Comparison of ENCODE assay signal across 9 cellular contexts in genomic region chr14:76456200-76456599, GRCh38.
DNase-seq lines count a peak whose midpoint lies in the region; ATAC-seq and TF ChIP-seq lines count a peak whose summit lies in the region.
"Had no signal": no experiment of that assay in that cellular context is flagged by ENCODE, and none has a peak within 500 bp of the region (broad histone marks: within the 10 kb centered on the region; RNA-seq: fewer than 3 reads in every experiment).

No MANE protein-coding gene starts in this region.

- H3K27ac ChIP-seq in Panc1 (ENCODE audit: low read length) (no peak overlapping the region), parathyroid adenoma (no peak overlapping the region)
- H3K27ac ChIP-seq: BLaER1 treated with 17β-estradiol and CSF1 and Interleukin-3, amounts not matched to agents 10 nM and 100 nM had no signal

- peaks cover 21 to 43% of the 10 kb centered on the region in 2 donors for H3K27me3 Mint-ChIP-seq in effector memory CD8-positive, alpha-beta T cell

- in situ Hi-C loops in Panc1 (cut with HindIII; ENCODE audit: low pct_unique_long_range_greater_than_20kb, low sequenced_read_pairs): no loop called here

- POLR2A ChIA-PET in HEK293T (lab: Yijun Ruan, JAX): no interaction called here
- POLR2A ChIA-PET in Panc1 (lab: Charles Lee): no interaction called here

- H3K4me3 Mint-ChIP-seq in effector memory CD8-positive, alpha-beta T cell: no peak overlapping the region

- H2AFZ ChIP-seq in parathyroid adenoma: no peak overlapping the region

- peak; percentile 28 for DNase-seq in NCI-H146 (lab: John Stamatoyannopoulos, UW)
- DNase-seq in NCI-H146 treated with DMSO at 0.1 percent for 48 hours (lab: John Stamatoyannopoulos, UW; ENCODE audit: unreplicated experiment): no peak
- peak; percentile 71 for DNase-seq in HEK293T (ENCODE audit: extremely low spot score)
- DNase-seq in Panc1 (ENCODE audit: low read depth, low spot score): no peak
- DNase-seq in epithelial cell of proximal tubule (ENCODE audit: low read depth): no peak
- no peak for DNase-seq in SKM-1 treated with dmso at 0.1 percent for 144 hours (lab: John Stamatoyannopoulos, UW; ENCODE audit: unreplicated experiment)
- no peak for DNase-seq in effector memory CD8-positive, alpha-beta T cell

- H3K4me2 ChIP-seq in parathyroid adenoma (ENCODE audit: low read length): no peak overlapping the region
- H3K4me2 ChIP-seq: BLaER1 treated with 17β-estradiol and CSF1 and Interleukin-3, amounts not matched to agents 10 nM and 100 nM had no signal

- intact Hi-C loops in Panc1 (cut with micrococcal nuclease; ENCODE audit: unreplicated experiment): no loop called here

- H3K36me3 ChIP-seq in Panc1 (ENCODE audit: control insufficient read depth, insufficient read depth, low read length) (no peaks in the 10 kb centered on the region), parathyroid adenoma (ENCODE audit: control insufficient read depth, insufficient read depth, low read length) (no peaks in the 10 kb centered on the region)
- H3K36me3 ChIP-seq: BLaER1 treated with 17β-estradiol and CSF1 and Interleukin-3, amounts not matched to agents 10 nM and 100 nM had no signal

- peak; percentile 64 for TF ChIP-seq CTCF in Panc1 (IDR thresholded peaks at IDR 0.05)
- peak; percentile 54 for TF ChIP-seq CTCF in epithelial cell of proximal tubule (conservative IDR thresholded peaks at IDR 0.05; ENCODE audit: low read depth, low read length)
- TF ChIP-seq CTCF in parathyroid adenoma (IDR thresholded peaks at IDR 0.05): peak; percentile 68

- H3K4me1 Mint-ChIP-seq in effector memory CD8-positive, alpha-beta T cell (ENCODE audit: low read depth in 2 of 2): peaks cover 0 to 1% of the 10 kb centered on the region in 2 donors

- H3K9ac ChIP-seq in parathyroid adenoma: no peak overlapping the region
- H3K9ac ChIP-seq: BLaER1 treated with 17β-estradiol and CSF1 and Interleukin-3, amounts not matched to agents 10 nM and 100 nM had no signal

- CTCF ChIA-PET in HEK293T (lab: Yijun Ruan, JAX) (interaction anchor here (0.6 to 2.0 kb wide), 11 partner anchors 10 to 343 kb away, joined by 3 to 14 read pairs (median 3); no protein-coding TSS in a partner anchor), Panc1 (lab: Charles Lee) (interaction anchor here (0.6 kb wide), 1 partner anchor 213 kb away, joined by 3 read pairs; no protein-coding TSS in a partner anchor)

- H3K36me3 Mint-ChIP-seq in effector memory CD8-positive, alpha-beta T cell (ENCODE audit: insufficient read depth): no peaks in the 10 kb centered on the region

- H3K27ac Mint-ChIP-seq in effector memory CD8-positive, alpha-beta T cell: no peak overlapping the region

- H3K27me3 ChIP-seq in Panc1 (ENCODE audit: control insufficient read depth, insufficient read depth, low read length) (no peaks in the 10 kb centered on the region), parathyroid adenoma (ENCODE audit: control insufficient read depth, insufficient read depth, low read length) (no peaks in the 10 kb centered on the region)
- H3K27me3 ChIP-seq: BLaER1 treated with 17β-estradiol and CSF1 and Interleukin-3, amounts not matched to agents 10 nM and 100 nM had no signal

- H3K4me1 ChIP-seq in Panc1 (ENCODE audit: control insufficient read depth, insufficient read depth, low read length): no peaks in the 10 kb centered on the region
- no peaks in the 10 kb centered on the region for H3K4me1 ChIP-seq in parathyroid adenoma

- no peaks in the 10 kb centered on the region for H3K9me3 Mint-ChIP-seq in effector memory CD8-positive, alpha-beta T cell

- H3K4me3 ChIP-seq in Panc1 (ENCODE audit: low read depth in 2 of 2, low read length in 2 of 2) (no peak overlapping the region), epithelial cell of proximal tubule (ENCODE audit: low read depth, low read length) (no peak overlapping the region), parathyroid adenoma (ENCODE audit: low read depth, low read length) (no peak overlapping the region)
- H3K4me3 ChIP-seq: BLaER1 treated with 17β-estradiol and CSF1 and Interleukin-3, amounts not matched to agents 10 nM and 100 nM had no signal

- BruUV-seq in Panc1 (replicated peaks; lab: Mats Ljungman, UMichigan): no TSS peak

- no peaks in the 10 kb centered on the region for H3K79me2 ChIP-seq in parathyroid adenoma

- no peak for ATAC-seq in Panc1
- ATAC-seq in effector memory CD8-positive, alpha-beta T cell (replicated peaks): no peak

- H3K9me3 ChIP-seq in Panc1 (ENCODE audit: control insufficient read depth, insufficient read depth, low read depth, low read length) (no peaks in the 10 kb centered on the region), parathyroid adenoma (ENCODE audit: control insufficient read depth, low read length) (no peaks in the 10 kb centered on the region)
- H3K9me3 ChIP-seq: BLaER1 treated with 17β-estradiol and CSF1 and Interleukin-3, amounts not matched to agents 10 nM and 100 nM had no signal

TF ChIP-seq in HEK293T, 16 proteins besides CTCF, POLR2A, EP300 and RAD21:
- TF ChIP-seq BHLHE40 (IDR thresholded peaks at IDR 0.05; ENCODE audit: borderline replicate concordance) (no peak), FOXA1 (IDR thresholded peaks at IDR 0.05) (no peak), ZNF384 (IDR thresholded peaks at IDR 0.05) (no peak), ARNT (IDR thresholded peaks at IDR 0.05) (no peak), HDGF (IDR thresholded peaks at IDR 0.05; ENCODE audit: borderline replicate concordance) (no peak), ELF4 (IDR thresholded peaks at IDR 0.05) (no peak), CTBP1 (IDR thresholded peaks at IDR 0.05; ENCODE audit: borderline replicate concordance) (no peak), FOXM1 (IDR thresholded peaks at IDR 0.05; ENCODE audit: borderline replicate concordance) (no peak), L3MBTL2 (conservative IDR thresholded peaks at IDR 0.05) (no peak), SUZ12 (IDR thresholded peaks at IDR 0.05) (no peak), SP1 (IDR thresholded peaks at IDR 0.05) (no peak), NFRKB (IDR thresholded peaks at IDR 0.05) (no peak), FOXK2 (IDR thresholded peaks at IDR 0.05) (no peak)
TF ChIP-seq in HEK293T: peak in this region for 0.

Comparison
In these comparisons a context has a peak if more than half of its experiments do, and no peak if none do; other contexts are left out.
1. DNase-seq: peak in NCI-H146 (single experiment) and HEK293T (single experiment); none in NCI-H146 treated with DMSO at 0.1 percent for 48 hours (single experiment), Panc1 (single experiment), epithelial cell of proximal tubule (single experiment), SKM-1 treated with dmso at 0.1 percent for 144 hours (single experiment) and effector memory CD8-positive, alpha-beta T cell (0 of 3).
2. Peak in every context shown above with its lines, with median percentiles within 50 percentile points of each other: CTCF ChIP-seq.